Comparison of ENCODE assay signal across 21 cellular contexts in genomic region chr12:97324471-97324870, GRCh38.
A peak's percentile ranks its signal among the peaks of the same experiment; 100 is the strongest.
DNase-seq lines count a peak whose midpoint lies in the region; ATAC-seq and TF ChIP-seq lines count a peak whose summit lies in the region.
"Had no signal": no experiment of that assay in that cellular context is flagged by ENCODE, and none has a peak within 500 bp of the region (broad histone marks: within the 10 kb centered on the region; RNA-seq: fewer than 3 reads in every experiment).

No MANE protein-coding gene starts in this region.

- CTCF ChIA-PET in SK-N-SH (lab: Yijun Ruan, JAX), result no interaction called here

- no peak overlapping the region for H2BK120ac ChIP-seq in H9 (ENCODE audit: low read depth, low read length, poor library complexity, severe bottlenecking)

- no peaks in the 10 kb centered on the region for H3K23me2 ChIP-seq in H9 (ENCODE audit: insufficient read length, low read depth, low read length, poor library complexity, severe bottlenecking)

- H2AFZ ChIP-seq in H9 (ENCODE audit: low read length) (no peak overlapping the region), SK-N-SH (ENCODE audit: low read depth) (no peak overlapping the region)

- peak overlapping the region; percentile 45; the same call in 1 of the 2 replicates for H3K14ac ChIP-seq in H9 (ENCODE audit: insufficient read depth, low read length)

- H3K9me2 ChIP-seq in SK-N-SH, result no peaks in the 10 kb centered on the region

- TF ChIP-seq CTCF in H9 (conservative IDR thresholded peaks at IDR 0.05) (no peak), esophagus muscularis mucosa (IDR thresholded peaks at IDR 0.05) (no peak), nephron progenitor cell (IDR thresholded peaks at IDR 0.05) (no peak), SK-N-SH (IDR thresholded peaks at IDR 0.05) (no peak)

- H3K9me3 Mint-ChIP-seq in H9 (no peaks in the 10 kb centered on the region; a peak in 1 of 5 replicates), nephron progenitor cell (no peaks in the 10 kb centered on the region)
- H3K9me3 Mint-ChIP-seq: CD8-positive, alpha-beta memory T cell had no signal

- no peak overlapping the region for H4K91ac ChIP-seq in H9 (ENCODE audit: insufficient read length, low read depth, low read length)

- H2BK15ac ChIP-seq in H9 (ENCODE audit: low read depth, low read length), result no peak overlapping the region

- H4K8ac ChIP-seq in H9 (replicated peaks; ENCODE audit: insufficient read length, low read depth, low read length), result no peak overlapping the region

- H3K18ac ChIP-seq in H9 (ENCODE audit: insufficient read length, low read depth, low read length), result no peak overlapping the region

- H3K79me2 ChIP-seq in H9 (ENCODE audit: insufficient read depth, low read length), result no peaks in the 10 kb centered on the region
- H3K79me2 ChIP-seq in SK-N-SH (ENCODE audit: insufficient read depth), result no peaks in the 10 kb centered on the region

- no peaks in the 10 kb centered on the region for H3K79me1 ChIP-seq in H9 (ENCODE audit: insufficient read depth, low read depth, low read length, poor library complexity, severe bottlenecking)

- DNase-seq in H9 (no peak), esophagus muscularis mucosa (ENCODE audit: extremely low spot score) (peak; percentile 77), nephron progenitor cell (peak; percentile 5), SK-N-SH (no peak), left ventricle myocardium superior (no peak)
- no peak for DNase-seq in stimulated activated CD4-positive, alpha-beta T cell treated with anti-CD3 and anti-CD28 coated beads, Interleukin-4, amount 100 ng/mL, for 1 hour
- DNase-seq: ACHN; BE2C; C1 segment of cervical spinal cord; CD4-positive, CD25-positive, alpha-beta regulatory T cell; CD8-positive, alpha-beta memory T cell; COR-L47; DMS 273 treated with DMSO at 0.1 percent for 48 hours; DMS53; DND-41; EL; IMR-90 had no signal

- no peak overlapping the region for H2BK12ac ChIP-seq in H9 (ENCODE audit: insufficient read length, low read depth, low read length)

- no peak overlapping the region for H3K4ac ChIP-seq in H9 (ENCODE audit: low read depth, low read length)

- no peak overlapping the region for H2BK20ac ChIP-seq in H9 (ENCODE audit: low read depth, low read length, poor library complexity, severe bottlenecking)

- H3K4me1 ChIP-seq in H9 (ENCODE audit: insufficient read depth, low read length) (peaks cover 16% of the 10 kb centered on the region), esophagus muscularis mucosa (no peaks in the 10 kb centered on the region), SK-N-SH (ENCODE audit: control insufficient read depth in 1 of 2, insufficient read depth in 2 of 2, low read depth in 1 of 2, low read length in 1 of 2) (no peaks in the 10 kb centered on the region; a peak in 1 of 4 replicates)
- H3K4me1 ChIP-seq: BE2C had no signal

- H3K27me3 Mint-ChIP-seq in H9 (ENCODE audit: low read depth), result peaks cover 5% of the 10 kb centered on the region; the same call in 1 of the 2 replicates
- peaks cover 1% of the 10 kb centered on the region for H3K27me3 Mint-ChIP-seq in nephron progenitor cell (ENCODE audit: low read depth, poor library complexity)

- H3K4me3 Mint-ChIP-seq in H9 (no peak overlapping the region; a peak in 1 of 5 replicates), nephron progenitor cell (peak overlapping the region; percentile 8)
- H3K4me3 Mint-ChIP-seq: CD4-positive, CD25-positive, alpha-beta regulatory T cell; CD8-positive, alpha-beta memory T cell had no signal

- no peak for TF ChIP-seq RAD21 in SK-N-SH (IDR thresholded peaks at IDR 0.05; ENCODE audit: low read length)

- H3K27me3 ChIP-seq in H9 (ENCODE audit: insufficient read depth, low read length) (no peaks in the 10 kb centered on the region; the same call in 1 of the 2 replicates), esophagus muscularis mucosa (no peaks in the 10 kb centered on the region), SK-N-SH (ENCODE audit: insufficient read depth) (no peaks in the 10 kb centered on the region)
- H3K27me3 ChIP-seq: BE2C had no signal

- no peak for ATAC-seq in HG03378 (IDR thresholded peaks at IDR 0.05; ENCODE audit: unreplicated experiment)
- no peak for ATAC-seq in left ventricle myocardium superior
- ATAC-seq: GM12878, K562 had no signal

- H2AK5ac ChIP-seq in H9 (ENCODE audit: insufficient read length, low read length), result no peak overlapping the region

- H2BK5ac ChIP-seq in H9 (ENCODE audit: insufficient read length, low read length), result no peak overlapping the region

- H3K27ac Mint-ChIP-seq in H9 (peak overlapping the region in 2 of 3 experiments; percentile 14 to 46; a peak in 2 of 7 replicates), nephron progenitor cell (no peak overlapping the region)
- H3K27ac Mint-ChIP-seq: CD8-positive, alpha-beta memory T cell had no signal

- TF ChIP-seq POLR2A in esophagus muscularis mucosa (IDR thresholded peaks at IDR 0.05; ENCODE audit: low read depth), result no peak

- H3K9me3 ChIP-seq in H9 (ENCODE audit: control insufficient read depth, low read depth, low read length) (no peaks in the 10 kb centered on the region), esophagus muscularis mucosa (no peaks in the 10 kb centered on the region), SK-N-SH (no peaks in the 10 kb centered on the region)
- H3K9me3 ChIP-seq: BE2C had no signal

- H3K23ac ChIP-seq in H9 (ENCODE audit: insufficient read length, low read depth, low read length), result no peak overlapping the region

- no peaks in the 10 kb centered on the region for H4K20me1 ChIP-seq in H9 (ENCODE audit: control insufficient read depth, insufficient read depth, insufficient read length)
- no peaks in the 10 kb centered on the region for H4K20me1 ChIP-seq in SK-N-SH (ENCODE audit: insufficient read depth)

- H3K4me1 Mint-ChIP-seq in H9 (peaks cover 43 to 44% of the 10 kb centered on the region in 2 experiments), nephron progenitor cell (peaks cover 71% of the 10 kb centered on the region)
- H3K4me1 Mint-ChIP-seq: CD4-positive, CD25-positive, alpha-beta regulatory T cell; CD8-positive, alpha-beta memory T cell had no signal

- H3K36me3 Mint-ChIP-seq in H9 (ENCODE audit: insufficient read depth in 1 of 3, low read depth in 3 of 3) (no peaks in the 10 kb centered on the region), nephron progenitor cell (ENCODE audit: low read depth) (no peaks in the 10 kb centered on the region)
- H3K36me3 Mint-ChIP-seq: CD4-positive, CD25-positive, alpha-beta regulatory T cell; CD8-positive, alpha-beta memory T cell had no signal

- no peaks in the 10 kb centered on the region for H3F3A ChIP-seq in SK-N-SH (replicated peaks; ENCODE audit: insufficient read depth)

- no peak overlapping the region for H3K4me2 ChIP-seq in H9 (ENCODE audit: insufficient read depth, insufficient read length, low read length)
- H3K4me2 ChIP-seq in SK-N-SH, result no peak overlapping the region

- H3K27ac ChIP-seq in H9 (ENCODE audit: insufficient read length, low read depth, low read length), result no peak overlapping the region
- H3K27ac ChIP-seq in esophagus muscularis mucosa (replicated peaks in 1 of 4), result no peak overlapping the region
- no peak overlapping the region for H3K27ac ChIP-seq in SK-N-SH (ENCODE audit: low read depth in 2 of 2, low read length in 1 of 2)
- H3K27ac ChIP-seq: HL-60 had no signal

- no peak overlapping the region for H3K56ac ChIP-seq in H9 (ENCODE audit: insufficient read length, low read depth, low read length)

- intact Hi-C loops in esophagus muscularis mucosa (cut with DNase I) (no loop called here), left ventricle myocardium superior (cut with micrococcal nuclease) (no loop called here)

- H4K5ac ChIP-seq in H9 (ENCODE audit: insufficient read length, low read depth, low read length), result no peak overlapping the region

- H3K36me3 ChIP-seq in esophagus muscularis mucosa (no peaks in the 10 kb centered on the region), SK-N-SH (replicated peaks in 1 of 2; ENCODE audit: control insufficient read depth in 1 of 2, insufficient read depth in 2 of 2, low read length in 1 of 2) (no peaks in the 10 kb centered on the region)
- H3K36me3 ChIP-seq: BE2C had no signal

- TF ChIP-seq EP300 in esophagus muscularis mucosa (IDR thresholded peaks at IDR 0.05) (no peak), SK-N-SH (IDR thresholded peaks at IDR 0.05; ENCODE audit: borderline replicate concordance in 1 of 2, low read depth in 1 of 2, low read length in 1 of 2) (no peak)

- POLR2A ChIA-PET in SK-N-SH (lab: Yijun Ruan, JAX), result no interaction called here

- WGBS in H9 (ENCODE audit: extremely low coverage, insufficient read length, low lambda C conversion rate), result no CpG with 5 or more reads among the region's 7 CpGs
- 79% methylated on average over 7 of the region's 7 CpGs for WGBS in esophagus muscularis mucosa
- 25% methylated on average over 7 of the region's 7 CpGs for WGBS in SK-N-SH (ENCODE audit: low lambda C conversion rate)

- no peak overlapping the region for H3K9ac ChIP-seq in H9 (ENCODE audit: extremely low read depth, insufficient read length, low read length)
- H3K9ac ChIP-seq in SK-N-SH, result no peak overlapping the region

- no peak overlapping the region for H3K4me3 ChIP-seq in esophagus muscularis mucosa
- H3K4me3 ChIP-seq in SK-N-SH (ENCODE audit: low read depth in 2 of 2, low read length in 1 of 2), result no peak overlapping the region
- H3K4me3 ChIP-seq: GM12878, K562 had no signal

- H3T11ph ChIP-seq in H9 (ENCODE audit: low read length), result no peak overlapping the region

TF ChIP-seq in SK-N-SH, 30 proteins besides CTCF, POLR2A, EP300 and RAD21 (continues in another document):
- TF ChIP-seq RFX5 (IDR thresholded peaks at IDR 0.05; ENCODE audit: low read length), result no peak
- TF ChIP-seq ZBTB33 (IDR thresholded peaks at IDR 0.05; ENCODE audit: borderline replicate concordance, low read depth), result no peak
- TF ChIP-seq NRF1 (IDR thresholded peaks at IDR 0.05; ENCODE audit: low read depth, low read length), result no peak

Comparison
In these comparisons a context has a peak if more than half of its experiments do, and no peak if none do; other contexts are left out.
1. DNase-seq: peak in esophagus muscularis mucosa (single experiment) and nephron progenitor cell (single experiment); none in H9 (single experiment), SK-N-SH (single experiment), stimulated activated CD4-positive, alpha-beta T cell treated with anti-CD3 and anti-CD28 coated beads, Interleukin-4, amount 100 ng/mL, for 1 hour (single experiment) and left ventricle myocardium superior (single experiment).